In the genomic region with DNA sequence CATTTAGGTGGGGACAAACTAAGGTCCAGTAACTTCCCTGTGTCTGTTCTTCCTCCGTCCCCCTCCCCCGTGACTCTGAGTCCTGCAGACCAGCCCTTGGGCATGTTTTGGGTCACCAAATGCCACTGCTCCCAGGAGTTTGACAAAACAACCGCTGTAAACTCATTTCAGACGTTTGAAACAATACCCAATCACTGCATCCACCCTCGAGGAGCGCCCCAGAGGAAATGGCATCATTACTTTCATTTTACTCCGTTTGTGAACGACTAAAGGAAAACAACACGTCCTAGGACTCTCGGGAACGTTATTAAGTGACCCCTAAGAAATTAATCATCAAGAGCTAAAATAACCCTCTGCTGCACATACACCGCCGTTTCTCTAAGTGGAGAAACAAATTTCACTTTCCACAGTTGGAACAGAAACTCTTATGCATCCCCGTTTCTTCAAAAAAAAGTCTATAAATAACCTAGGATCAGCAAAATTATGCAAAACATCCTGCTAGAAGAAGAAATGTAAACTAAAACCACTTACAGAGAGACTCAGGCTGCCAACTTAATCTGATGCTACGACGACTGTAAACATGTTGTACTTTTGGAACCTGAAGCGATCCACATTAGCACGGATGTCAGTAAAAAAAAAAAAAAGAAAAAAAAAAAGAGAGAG, we compare ENCODE assay signal across 7 cellular contexts.
DNase-seq lines count a peak whose midpoint lies in the region; ATAC-seq and TF ChIP-seq lines count a peak whose summit lies in the region.

No MANE protein-coding gene starts in this region.

- no peaks in the 10 kb centered on the region for H3K9me3 Mint-ChIP-seq in activated T-helper 1 cell treated with anti-CD3 and anti-CD28 coated beads, Interleukin-12 subunit alpha, Interleukin-12 subunit beta, Interleukin-2, Interleukin-4 antibody, amounts not matched to agents 30 ng/mL and 10 ng/mL and 1 ng/mL, durations not matched to agents 14 hours and 24 hours and 36 hours

- TF ChIP-seq POLR2A in GM18505 (IDR thresholded peaks at IDR 0.05; ENCODE audit: borderline replicate concordance, extremely low read depth, insufficient read depth, insufficient read length): no peak

- no peaks in the 10 kb centered on the region for H3K27me3 Mint-ChIP-seq in activated T-helper 1 cell treated with anti-CD3 and anti-CD28 coated beads, Interleukin-12 subunit alpha, Interleukin-12 subunit beta, Interleukin-2, Interleukin-4 antibody, amounts not matched to agents 30 ng/mL and 10 ng/mL and 1 ng/mL, durations not matched to agents 14 hours and 24 hours and 36 hours (ENCODE audit: insufficient read depth)

- peak; percentile 37 for DNase-seq in activated T-helper 1 cell treated with anti-CD3 and anti-CD28 coated beads, Interleukin-12 subunit alpha, Interleukin-12 subunit beta, Interleukin-2, Interleukin-4 antibody, amounts not matched to agents 30 ng/mL and 10 ng/mL and 1 ng/mL, durations not matched to agents 14 hours and 24 hours and 36 hours (ENCODE audit: low spot score)
- DNase-seq in left cardiac atrium (no peak), skeletal muscle cell (ENCODE audit: low read depth) (no peak), NCI-H2227 (lab: John Stamatoyannopoulos, UW; ENCODE audit: unreplicated experiment) (no peak), epidermal melanocyte (ENCODE audit: insufficient read length, low spot score) (no peak)

- ATAC-seq in GM18505 (IDR thresholded peaks at IDR 0.05; ENCODE audit: unreplicated experiment): peak; percentile 16
- peak; percentile 53 to 61 for ATAC-seq in left cardiac atrium

- H3K36me3 Mint-ChIP-seq in activated T-helper 1 cell treated with anti-CD3 and anti-CD28 coated beads, Interleukin-12 subunit alpha, Interleukin-12 subunit beta, Interleukin-2, Interleukin-4 antibody, amounts not matched to agents 30 ng/mL and 10 ng/mL and 1 ng/mL, durations not matched to agents 14 hours and 24 hours and 36 hours (ENCODE audit: low read depth): peaks cover 2% of the 10 kb centered on the region

- peak overlapping the region; percentile 74 for H3K27ac ChIP-seq in KOPT-K1 (ENCODE audit: low read depth, low read length, poor library complexity, severe bottlenecking)

- H3K4me3 Mint-ChIP-seq in activated T-helper 1 cell treated with anti-CD3 and anti-CD28 coated beads, Interleukin-12 subunit alpha, Interleukin-12 subunit beta, Interleukin-2, Interleukin-4 antibody, amounts not matched to agents 30 ng/mL and 10 ng/mL and 1 ng/mL, durations not matched to agents 14 hours and 24 hours and 36 hours: peak overlapping the region; percentile 89

- peak overlapping the region; percentile 46 for H3K4me3 ChIP-seq in skeletal muscle cell (ENCODE audit: low read depth, low read length)

- peak overlapping the region; percentile 89 for H3K27ac Mint-ChIP-seq in activated T-helper 1 cell treated with anti-CD3 and anti-CD28 coated beads, Interleukin-12 subunit alpha, Interleukin-12 subunit beta, Interleukin-2, Interleukin-4 antibody, amounts not matched to agents 30 ng/mL and 10 ng/mL and 1 ng/mL, durations not matched to agents 14 hours and 24 hours and 36 hours

- peaks cover 35% of the 10 kb centered on the region for H3K4me1 Mint-ChIP-seq in activated T-helper 1 cell treated with anti-CD3 and anti-CD28 coated beads, Interleukin-12 subunit alpha, Interleukin-12 subunit beta, Interleukin-2, Interleukin-4 antibody, amounts not matched to agents 30 ng/mL and 10 ng/mL and 1 ng/mL, durations not matched to agents 14 hours and 24 hours and 36 hours (ENCODE audit: low read depth)

- peaks cover 1% of the 10 kb centered on the region for H3K9me3 ChIP-seq in KOPT-K1 (ENCODE audit: insufficient read depth, low read length, poor library complexity, severe bottlenecking)

- intact Hi-C loops in activated T-helper 1 cell treated with anti-CD3 and anti-CD28 coated beads, Interleukin-12 subunit alpha, Interleukin-12 subunit beta, Interleukin-2, Interleukin-4 antibody, amounts not matched to agents 30 ng/mL and 10 ng/mL and 1 ng/mL, durations not matched to agents 14 hours and 24 hours and 36 hours (cut with micrococcal nuclease): loop anchor here (1.0 to 2.0 kb wide), 6 partner anchors 13 to 655 kb away; a partner anchor contains a TSS
- intact Hi-C loops in left cardiac atrium (cut with DNase I): no loop called here

- no peaks in the 10 kb centered on the region for H3K36me3 ChIP-seq in KOPT-K1 (ENCODE audit: insufficient read depth, low read length)
